Comparison of ENCODE assay signal across 14 cellular contexts in genomic region chr6:89308525-89309400, GRCh38.
"Had no signal": no experiment of that assay in that cellular context is flagged by ENCODE, and none has a peak within 500 bp of the region (broad histone marks: within the 10 kb centered on the region; RNA-seq: fewer than 3 reads in every experiment).

No MANE protein-coding gene starts in this region.

- H3K36me3 ChIP-seq: left ventricle myocardium inferior, pancreas, stomach, thoracic aorta had no signal

- H3K9me3 ChIP-seq: left ventricle myocardium inferior, pancreas, stomach, thoracic aorta had no signal

- H3K36me3 Mint-ChIP-seq: activated naive CD4-positive, alpha-beta T cell treated with anti-CD3 and anti-CD28 coated beads, Interleukin-2, amount 10 ng/mL, durations not matched to agents 7 days and 5 days had no signal

- H3K4me1 Mint-ChIP-seq: activated naive CD4-positive, alpha-beta T cell treated with anti-CD3 and anti-CD28 coated beads, Interleukin-2, amount 10 ng/mL, durations not matched to agents 7 days and 5 days; activated T-helper 17 cell treated with anti-CD3 and anti-CD28 coated beads, Interleukin-2, amount 50 U/mL, for 72 hours had no signal

- H3K27me3 Mint-ChIP-seq: activated T-helper 17 cell treated with anti-CD3 and anti-CD28 coated beads, Interleukin-2, amount 50 U/mL, for 72 hours had no signal

- H3K27ac ChIP-seq: coronary artery, left ventricle myocardium inferior, pancreas, skin epidermis, stomach, thoracic aorta had no signal

- H3K4me3 Mint-ChIP-seq: activated naive CD4-positive, alpha-beta T cell treated with anti-CD3 and anti-CD28 coated beads, Interleukin-2, amount 10 ng/mL, durations not matched to agents 7 days and 5 days; activated T-helper 17 cell treated with anti-CD3 and anti-CD28 coated beads, Interleukin-2, amount 50 U/mL, for 72 hours had no signal

- H3K4me3 ChIP-seq: coronary artery, left ventricle myocardium inferior, pancreas, skin epidermis, stomach, thoracic aorta had no signal

- H3K27me3 ChIP-seq: pancreas, stomach had no signal

- ATAC-seq: activated T-helper 17 cell treated with anti-CD3 and anti-CD28 coated beads, Interleukin-2, amount 50 U/mL, for 72 hours; pancreas had no signal

- H3K27ac Mint-ChIP-seq: activated naive CD4-positive, alpha-beta T cell treated with anti-CD3 and anti-CD28 coated beads, Interleukin-2, amount 10 ng/mL, durations not matched to agents 7 days and 5 days; activated T-helper 17 cell treated with anti-CD3 and anti-CD28 coated beads, Interleukin-2, amount 50 U/mL, for 72 hours had no signal

- DNase-seq: activated CD4-positive, alpha-beta T cell treated with anti-CD3 and anti-CD28 coated beads, Interleukin-2, amount 50 U/mL, for 1 hour; activated CD4-positive, CD25-positive, alpha-beta regulatory T cell; activated naive CD4-positive, alpha-beta T cell treated with anti-CD3 and anti-CD28 coated beads, Interleukin-2, amount 10 ng/mL, durations not matched to agents 7 days and 5 days; activated T-cell treated with anti-CD3 and anti-CD28 coated beads for 4 hours; central memory CD4-positive, alpha-beta T cell; effector CD8-positive, alpha-beta T cell; left ventricle myocardium inferior; pancreas; stimulated activated CD4-positive, alpha-beta T cell treated with anti-CD3 and anti-CD28 coated beads, Interleukin-4, amount 100 ng/mL, for 4 hours; stomach had no signal

- H3K9me3 Mint-ChIP-seq: activated naive CD4-positive, alpha-beta T cell treated with anti-CD3 and anti-CD28 coated beads, Interleukin-2, amount 10 ng/mL, durations not matched to agents 7 days and 5 days; activated T-helper 17 cell treated with anti-CD3 and anti-CD28 coated beads, Interleukin-2, amount 50 U/mL, for 72 hours had no signal
